In the genomic region with DNA sequence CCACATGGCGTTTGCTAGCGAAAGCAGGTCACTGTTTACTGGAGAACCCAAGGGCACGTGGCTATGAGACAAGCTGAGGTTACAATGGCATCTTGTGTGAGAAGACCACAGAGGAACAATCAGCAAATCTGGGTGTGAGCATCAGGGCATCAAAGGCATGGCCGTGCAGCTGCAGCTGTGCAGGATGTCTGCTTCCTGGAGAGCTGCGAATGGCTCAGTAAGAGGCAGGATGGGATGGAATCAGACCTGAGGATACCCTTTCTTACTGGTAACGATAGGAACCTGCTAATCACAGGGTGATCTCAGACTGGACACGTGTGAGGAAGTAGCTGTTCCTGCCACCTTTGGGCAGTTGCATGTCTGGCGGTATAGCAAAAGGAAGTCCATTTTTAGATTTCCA, we compare ENCODE assay signal across 10 cellular contexts.
DNase-seq lines count a peak whose midpoint lies in the region; ATAC-seq, FAIRE-seq and TF ChIP-seq lines count a peak whose summit lies in the region.
"Had no signal": no experiment of that assay in that cellular context is flagged by ENCODE, and none has a peak within 500 bp of the region (broad histone marks: within the 10 kb centered on the region; RNA-seq: fewer than 3 reads in every experiment).

No MANE protein-coding gene starts in this region.

- H3K36me3 ChIP-seq in neutrophil (peaks cover 13% of the 10 kb centered on the region), H7 (replicated peaks; ENCODE audit: control insufficient read depth, insufficient read depth, low read length) (peaks cover 2% of the 10 kb centered on the region)

- no peak overlapping the region for H3K4me3 Mint-ChIP-seq in central memory CD8-positive, alpha-beta T cell
- H3K4me3 Mint-ChIP-seq: T-helper 1 cell treated with Interleukin-12 subunit alpha and Interleukin-12 subunit beta and Interleukin-4 antibody, amounts not matched to agents 30 μg/mL and 1 μg/mL, for 36 hours had no signal

- peak; percentile 80 for ATAC-seq in central memory CD8-positive, alpha-beta T cell (replicated peaks; ENCODE audit: extremely low read depth, poor library complexity, severe bottlenecking)
- no peak for ATAC-seq in GM21390 (IDR thresholded peaks at IDR 0.05; ENCODE audit: unreplicated experiment)

- peak overlapping the region; percentile 32 for H3K27ac Mint-ChIP-seq in central memory CD8-positive, alpha-beta T cell (ENCODE audit: low read depth)
- H3K27ac Mint-ChIP-seq: T-helper 1 cell treated with Interleukin-12 subunit alpha and Interleukin-12 subunit beta and Interleukin-4 antibody, amounts not matched to agents 30 μg/mL and 1 μg/mL, for 36 hours had no signal

- TF ChIP-seq POLR2A in GM12891 (IDR thresholded peaks at IDR 0.05; ENCODE audit: low read depth, low read length) = no peak

- FAIRE-seq in GM12891 (lab: Jason Lieb, UNC) = peak; percentile 68

- H3K27me3 Mint-ChIP-seq in central memory CD8-positive, alpha-beta T cell = no peaks in the 10 kb centered on the region

- no peak for DNase-seq in GM12891 (ENCODE audit: insufficient read length, low spot score)
- peak; percentile 46 to 65 for DNase-seq in NOMO-1 (lab: John Stamatoyannopoulos, UW; ENCODE audit: unreplicated experiment in 2 of 2)
- DNase-seq in central memory CD8-positive, alpha-beta T cell (ENCODE audit: low spot score in 2 of 2) = no peak
- no peak for DNase-seq in OCI-M2 (lab: John Stamatoyannopoulos, UW; ENCODE audit: unreplicated experiment)
- DNase-seq in H7 = no peak
- DNase-seq in coronary artery (ENCODE audit: low spot score) = no peak

- H3K36me3 Mint-ChIP-seq in central memory CD8-positive, alpha-beta T cell (ENCODE audit: insufficient read depth) = peaks cover 19% of the 10 kb centered on the region

- H3K4me3 ChIP-seq in neutrophil (ENCODE audit: low read depth in 1 of 2, low read length in 1 of 2) = no peak overlapping the region
- no peak overlapping the region for H3K4me3 ChIP-seq in H7 (ENCODE audit: insufficient read depth, low read depth, low read length)
- no peak overlapping the region for H3K4me3 ChIP-seq in coronary artery
- H3K4me3 ChIP-seq: hepatocyte had no signal

- H3K4me1 ChIP-seq in neutrophil (ENCODE audit: control insufficient read depth in 1 of 2, insufficient read depth in 1 of 2, low read depth in 1 of 2, low read length in 1 of 2) = peaks cover 23 to 28% of the 10 kb centered on the region in 2 experiments

- no peaks in the 10 kb centered on the region for H3K27me3 ChIP-seq in neutrophil
- no peaks in the 10 kb centered on the region for H3K27me3 ChIP-seq in H7 (ENCODE audit: control insufficient read depth, insufficient read depth, low read length)
- H3K27me3 ChIP-seq: hepatocyte had no signal

- H3K9me3 ChIP-seq in neutrophil = no peaks in the 10 kb centered on the region

- TF ChIP-seq CTCF in neutrophil (IDR thresholded peaks at IDR 0.05) (no peak), coronary artery (IDR thresholded peaks at IDR 0.05) (no peak)

- H3K27ac ChIP-seq in neutrophil (peak overlapping the region; percentile 70), coronary artery (peak overlapping the region in 1 of 2 donors; percentile 16)
- H3K27ac ChIP-seq: hepatocyte had no signal

- H3K9me3 Mint-ChIP-seq in central memory CD8-positive, alpha-beta T cell = no peaks in the 10 kb centered on the region
- H3K9me3 Mint-ChIP-seq: T-helper 1 cell treated with Interleukin-12 subunit alpha and Interleukin-12 subunit beta and Interleukin-4 antibody, amounts not matched to agents 30 μg/mL and 1 μg/mL, for 36 hours had no signal

- H3K4me1 Mint-ChIP-seq in central memory CD8-positive, alpha-beta T cell = peaks cover 28% of the 10 kb centered on the region

TF ChIP-seq in GM12891, 5 proteins besides CTCF, POLR2A, EP300 and RAD21:
- TF ChIP-seq SPI1 (IDR thresholded peaks at IDR 0.05; ENCODE audit: low read depth, low read length) (0 out of 2 replicates have a peak, but pooled peaks have one; percentile 46), POU2F2 (IDR thresholded peaks at IDR 0.05; ENCODE audit: low read depth, low read length) (no peak), PAX5 (IDR thresholded peaks at IDR 0.05; ENCODE audit: insufficient read depth, low read length, severe bottlenecking) (no peak)
TF ChIP-seq in GM12891: peak in this region for 1.

Comparison
In these comparisons a context has a peak if more than half of its experiments do, and no peak if none do; other contexts are left out.
1. DNase-seq: peak in NOMO-1 (2 of 2); none in GM12891 (single experiment), central memory CD8-positive, alpha-beta T cell (0 of 2), OCI-M2 (single experiment), H7 (single experiment) and coronary artery (single experiment).